In genomic region chr15:72599855-72600464, GRCh38 we compare ENCODE assay signal across 1 cellular context.
TF ChIP-seq lines count a peak whose summit lies in the region.

No MANE protein-coding gene starts in this region.

TF ChIP-seq in HepG2, 621 proteins besides CTCF, POLR2A, EP300 and RAD21 (continued from another document):
- TF ChIP-seq ZBTB37 (CRISPR knock-in tag; IDR thresholded peaks at IDR 0.05): no peak
- TF ChIP-seq SNRNP70 (IDR thresholded peaks at IDR 0.05; ENCODE audit: low read depth, low read length): no peak
- peak; percentile 64 for TF ChIP-seq STAG1 (CRISPR knock-in tag; IDR thresholded peaks at IDR 0.05)
- TF ChIP-seq YEATS2 (CRISPR knock-in tag; IDR thresholded peaks at IDR 0.05; ENCODE audit: borderline replicate concordance): no peak
- peak; percentile 69 for TF ChIP-seq SMC3 (IDR thresholded peaks at IDR 0.05; ENCODE audit: low read length)
- TF ChIP-seq ATM (IDR thresholded peaks at IDR 0.05; ENCODE audit: borderline replicate concordance): no peak
- no peak for TF ChIP-seq NFE2L1 (CRISPR knock-in tag; IDR thresholded peaks at IDR 0.05; ENCODE audit: borderline replicate concordance)
- no peak for TF ChIP-seq ISX (CRISPR knock-in tag; conservative IDR thresholded peaks at IDR 0.05)
- no peak for TF ChIP-seq POGK (CRISPR knock-in tag; conservative IDR thresholded peaks at IDR 0.05)
- TF ChIP-seq RARA (CRISPR knock-in tag; IDR thresholded peaks at IDR 0.05): no peak
- no peak for TF ChIP-seq ZNF564 (CRISPR knock-in tag; IDR thresholded peaks at IDR 0.05)
- no peak for TF ChIP-seq ONECUT2 (CRISPR knock-in tag; IDR thresholded peaks at IDR 0.05)
- TF ChIP-seq HIVEP1 (CRISPR knock-in tag; IDR thresholded peaks at IDR 0.05): no peak
- TF ChIP-seq ZNF318 (CRISPR knock-in tag; IDR thresholded peaks at IDR 0.05): no peak
- TF ChIP-seq ZNF747 (CRISPR knock-in tag; IDR thresholded peaks at IDR 0.05; ENCODE audit: borderline replicate concordance): no peak
- TF ChIP-seq ZFYVE20 (CRISPR knock-in tag; IDR thresholded peaks at IDR 0.05; ENCODE audit: borderline replicate concordance, low read depth): no peak
- no peak for TF ChIP-seq ARNTL (CRISPR knock-in tag; IDR thresholded peaks at IDR 0.05)
- no peak for TF ChIP-seq ZFP91 (CRISPR knock-in tag; IDR thresholded peaks at IDR 0.05; ENCODE audit: borderline replicate concordance)
- TF ChIP-seq ZNF616 (CRISPR knock-in tag; IDR thresholded peaks at IDR 0.05; ENCODE audit: low read depth): no peak
- TF ChIP-seq SALL1 (CRISPR knock-in tag; IDR thresholded peaks at IDR 0.05): no peak
- peak; percentile 35; the same call in 1 of the 2 replicates for TF ChIP-seq CEBPB (IDR thresholded peaks at IDR 0.05; ENCODE audit: borderline replicate concordance, low read depth, low read length)
- TF ChIP-seq MAFG (CRISPR knock-in tag; IDR thresholded peaks at IDR 0.05): no peak
- no peak for TF ChIP-seq ZNF276 (CRISPR knock-in tag; IDR thresholded peaks at IDR 0.05; ENCODE audit: low read depth)
- peak; percentile 51 for TF ChIP-seq IKZF4 (CRISPR knock-in tag; IDR thresholded peaks at IDR 0.05; ENCODE audit: borderline replicate concordance, low read depth, not compliant biosample characterization)
- TF ChIP-seq ZNF883 (CRISPR knock-in tag; IDR thresholded peaks at IDR 0.05; ENCODE audit: not compliant biosample characterization): no peak
